32 cellular contexts compared by ENCODE assay signal in genomic region chr20:57508831-57509230, GRCh38. TPM values are rescaled to one million over a fixed set of nuclear protein-coding genes. Genes with fewer than 3 reads are reported as not detected.
"Had no signal": no experiment of that assay in that cellular context is flagged by ENCODE, and none has a peak within 500 bp of the region (broad histone marks: within the 10 kb centered on the region; RNA-seq: fewer than 3 reads in every experiment).

No MANE protein-coding gene starts in this region.

- DNase-seq: hippocampal formation; kidney glomerular epithelial cell; left cardiac atrium; left lung; midbrain; naive thymus-derived CD8-positive, alpha-beta T cell; occipital lobe; ovary; right lobe of liver; stimulated activated CD4-positive, alpha-beta T cell treated with anti-CD3 and anti-CD28 coated beads, Interleukin-1b, Interleukin-23, amount 100 ng/mL, for 48 hours; stimulated activated CD4-positive, alpha-beta T cell treated with anti-CD3 and anti-CD28 coated beads, Interleukin-2, amount 100 ng/mL, for 48 hours; stimulated activated CD4-positive, alpha-beta T cell treated with anti-CD3 and anti-CD28 coated beads, Interleukin-4, amount 100 ng/mL, for 4 hours; stimulated activated CD8-positive, alpha-beta memory T cell treated with anti-CD3 and anti-CD28 coated beads, Interleukin-4, amount 100 ng/mL, for 48 hours; stimulated activated naive CD4-positive, alpha-beta T cell treated with Interleukin-2 at 50 U/mL for 16 hours; stimulated activated naive CD8-positive, alpha-beta T cell treated with anti-CD3 and anti-CD28 coated beads, Interleukin-15, amount 100 ng/mL, for 72 hours; substantia nigra; upper lobe of left lung had no signal

- H3K36me3 ChIP-seq: left lung, neutrophil, ovary, right atrium auricular region, right lobe of liver, tibial nerve, upper lobe of left lung, vagina had no signal

- H3K27ac ChIP-seq: left lung, neutrophil, ovary, right atrium auricular region, right lobe of liver, tibial nerve, upper lobe of left lung, vagina had no signal

- H3K4me1 ChIP-seq: right atrium auricular region, right lobe of liver, vagina had no signal

- H3K4me2 ChIP-seq: smooth muscle cell had no signal

- H3K27me3 ChIP-seq: ovary, right atrium auricular region, right lobe of liver, tibial nerve, upper lobe of left lung, vagina had no signal

- ATAC-seq: left lung; naive thymus-derived CD8-positive, alpha-beta T cell; stimulated activated memory B cell treated with anti-CD40 and anti-IgM and Interleukin-4, amounts not matched to agents 10 μg/mL and 1 μg/mL and 100 μg/mL, for 72 hours; stimulated activated naive CD8-positive, alpha-beta T cell treated with anti-CD3 and anti-CD28 coated beads, Interleukin-15, amount 100 ng/mL, for 72 hours had no signal

- H3K9me3 ChIP-seq: left lung, neutrophil, ovary, right atrium auricular region, right lobe of liver, tibial nerve, upper lobe of left lung, vagina had no signal

- H3K4me3 ChIP-seq: left lung, lung, ovary, right atrium auricular region, right lobe of liver, smooth muscle cell, tibial nerve, upper lobe of left lung, vagina had no signal

RNA-seq across cellular contexts. Expression of gene CTCFL, which starts 16.1 kb away (rescaled TPM):
- total RNA-seq: left cardiac atrium; left lung; lung; naive thymus-derived CD8-positive, alpha-beta T cell; occipital lobe; progenitor cell of endocrine pancreas; pulmonary artery endothelial cell; renal cortical epithelial cell; right atrium auricular region; skeletal muscle tissue; smooth muscle cell; temporal lobe; tibial nerve; urinary bladder; vagina had no signal
- polyA plus RNA-seq: keratinocyte; naive thymus-derived CD8-positive, alpha-beta T cell; smooth muscle cell; urinary bladder had no signal

RNA-seq across cellular contexts. Expression of gene PCK1, which starts 52.1 kb away (rescaled TPM):
- total RNA-seq: left lung; naive thymus-derived CD8-positive, alpha-beta T cell; neural crest cell; progenitor cell of endocrine pancreas; pulmonary artery endothelial cell; smooth muscle cell had no signal
- polyA plus RNA-seq: keratinocyte; naive thymus-derived CD8-positive, alpha-beta T cell; smooth muscle cell had no signal
